ENCODE assay signal across 8 cellular contexts in genomic region chr17:75132018-75133000, GRCh38. TPM values are rescaled to one million over a fixed set of nuclear protein-coding genes. Genes with fewer than 3 reads are reported as not detected.
DNase-seq lines count a peak whose midpoint lies in the region; ATAC-seq and TF ChIP-seq lines count a peak whose summit lies in the region.
"Not testable (repeated sequence)": the region's sequence is repeated elsewhere in the genome, so short reads cannot be mapped to it uniquely, and the experiment has no call there.

No MANE protein-coding gene starts in this region.

- not testable (repeated sequence) for H3K27me3 Mint-ChIP-seq in CD4-positive, alpha-beta T cell; IgD-negative memory B cell

- TF ChIP-seq EP300 in SK-N-SH (IDR thresholded peaks at IDR 0.05; ENCODE audit: borderline replicate concordance in 1 of 2, low read depth in 1 of 2, low read length in 1 of 2): not testable (repeated sequence)

- H3K4me3 ChIP-seq in SK-N-SH (ENCODE audit: low read depth in 2 of 2, low read length in 1 of 2): peak overlapping the region; percentile 64 to 88
- H3K4me3 ChIP-seq in adrenal gland: peak overlapping the region; percentile 66 to 86 (median 80)
- peak overlapping the region; percentile 76 for H3K4me3 ChIP-seq in epithelial cell of esophagus (ENCODE audit: low read length)
- peak overlapping the region; percentile 82 for H3K4me3 ChIP-seq in kidney epithelial cell (ENCODE audit: low read depth, low read length)
- peak overlapping the region; percentile 72 to 93 for H3K4me3 ChIP-seq in neutrophil (ENCODE audit: low read depth in 1 of 2, low read length in 1 of 2)
- peak overlapping the region; percentile 69 to 81 for H3K4me3 ChIP-seq in testis

- H4K20me1 ChIP-seq in SK-N-SH (ENCODE audit: insufficient read depth): not testable (repeated sequence)

- ATAC-seq in CD4-positive, alpha-beta T cell (ENCODE audit: poor library complexity): not testable (repeated sequence)

- H3F3A ChIP-seq in SK-N-SH (replicated peaks; ENCODE audit: insufficient read depth): peaks cover 53% of the 10 kb centered on the region

- H3K27ac Mint-ChIP-seq in CD4-positive, alpha-beta T cell: peak overlapping the region; percentile 65
- H3K27ac Mint-ChIP-seq in IgD-negative memory B cell: peak overlapping the region; percentile 66 to 95 (median 84)

- H3K4me1 Mint-ChIP-seq in CD4-positive, alpha-beta T cell (ENCODE audit: low read depth): not testable (repeated sequence)
- peaks cover 16 to 22% (median 21%) of the 10 kb centered on the region in 3 donors for H3K4me1 Mint-ChIP-seq in IgD-negative memory B cell

- not testable (repeated sequence) for H3K9me2 ChIP-seq in SK-N-SH

- H3K36me3 Mint-ChIP-seq in CD4-positive, alpha-beta T cell (ENCODE audit: low read depth); IgD-negative memory B cell: not testable (repeated sequence)

- TF ChIP-seq RAD21 in SK-N-SH (IDR thresholded peaks at IDR 0.05; ENCODE audit: low read length): not testable (repeated sequence)

- H3K4me2 ChIP-seq in SK-N-SH: peak overlapping the region; percentile 96

- not testable (repeated sequence) for TF ChIP-seq CTCF in CD4-positive, alpha-beta T cell (IDR thresholded peaks at IDR 0.05); SK-N-SH (IDR thresholded peaks at IDR 0.05); adrenal gland (IDR thresholded peaks at IDR 0.05); epithelial cell of esophagus (IDR thresholded peaks at IDR 0.05; ENCODE audit: insufficient read depth, low read depth, low read length, missing control alignments); kidney epithelial cell (IDR thresholded peaks at IDR 0.05; ENCODE audit: insufficient read depth, low read length, poor library complexity, severe bottlenecking); neutrophil (IDR thresholded peaks at IDR 0.05); testis (IDR thresholded peaks at IDR 0.05)

- H3K27ac ChIP-seq in CD4-positive, alpha-beta T cell (ENCODE audit: low read depth, low read length): peak overlapping the region; percentile 45
- H3K27ac ChIP-seq in SK-N-SH (ENCODE audit: low read depth in 2 of 2, low read length in 1 of 2) (peak overlapping the region; percentile 78 to 90), adrenal gland (peak overlapping the region in 4 of 5 donors; percentile 67 to 88 (median 78)), neutrophil (peak overlapping the region; percentile 79), testis (peak overlapping the region; percentile 76 to 87)

- H3K4me1 ChIP-seq in SK-N-SH (ENCODE audit: control insufficient read depth in 1 of 2, insufficient read depth in 2 of 2, low read depth in 1 of 2, low read length in 1 of 2) (peaks cover 5 to 16% of the 10 kb centered on the region in 2 experiments; a peak in 2 of 4 replicates), adrenal gland (replicated peaks in 1 of 2) (peaks cover 6 to 16% of the 10 kb centered on the region in 2 donors), neutrophil (ENCODE audit: control insufficient read depth in 1 of 2, insufficient read depth in 1 of 2, low read depth in 1 of 2, low read length in 1 of 2) (peaks cover 18 to 26% of the 10 kb centered on the region in 2 experiments), testis (peaks cover 27% of the 10 kb centered on the region)

- not testable (repeated sequence) for H3K27me3 ChIP-seq in CD4-positive, alpha-beta T cell (ENCODE audit: control insufficient read depth, insufficient read depth, low read length); SK-N-SH (ENCODE audit: insufficient read depth); adrenal gland; kidney epithelial cell (ENCODE audit: control insufficient read depth, insufficient read depth, low read length); neutrophil; testis

- CTCF ChIA-PET in CD4-positive, alpha-beta T cell (lab: Charles Lee): interaction anchor here (0.6 to 7.4 kb wide), 8 partner anchors 13 to 191 kb away, joined by 3 to 97 read pairs (median 4); partner anchors contain the start of gene JPT1
- CTCF ChIA-PET in SK-N-SH (lab: Yijun Ruan, JAX): interaction anchor here (0.6 to 19.6 kb wide), 34 partner anchors 8 to 267 kb away, joined by 3 to 422 read pairs (median 8); partner anchors contain the start of genes ARMC7, ATP5PD, JPT1 and KCTD2

- peaks cover 25% of the 10 kb centered on the region; the same call in 1 of the 2 replicates for H3K79me2 ChIP-seq in SK-N-SH (ENCODE audit: insufficient read depth)

- POLR2A ChIA-PET in CD4-positive, alpha-beta T cell (lab: Charles Lee): interaction anchor here (0.6 to 4.7 kb wide), 16 partner anchors 9 to 384 kb away, joined by 3 to 30 read pairs (median 4); partner anchors contain the start of genes GGA3, JPT1, MIF4GD and MRPS7
- POLR2A ChIA-PET in SK-N-SH (lab: Yijun Ruan, JAX): interaction anchor here (0.6 to 2.5 kb wide), 14 partner anchors 8 to 160 kb away, joined by 3 to 22 read pairs (median 8); partner anchors contain the start of genes ARMC7, HID1, JPT1 and NUP85

- intact Hi-C loops in CD4-positive, alpha-beta T cell (cut with DNase I, micrococcal nuclease): loop anchor here (5.0 kb wide), 2 partner anchors 40 to 50 kb away; partner anchors contain the start of gene SUMO2 (in 1 of the 2)
- intact Hi-C loops in adrenal gland (cut with DNase I); testis (cut with DNase I; ENCODE audit: low total_unique reads): not testable (repeated sequence)

- not testable (repeated sequence) for H3K9me3 Mint-ChIP-seq in CD4-positive, alpha-beta T cell; IgD-negative memory B cell

- TF ChIP-seq POLR2A in adrenal gland (IDR thresholded peaks at IDR 0.05); testis (IDR thresholded peaks at IDR 0.05): not testable (repeated sequence)

- H2AFZ ChIP-seq in SK-N-SH (ENCODE audit: low read depth): peak overlapping the region; percentile 98

- H3K9me3 ChIP-seq in CD4-positive, alpha-beta T cell (ENCODE audit: control insufficient read depth, low read length); SK-N-SH; adrenal gland (replicated peaks in 1 of 3); neutrophil; testis: not testable (repeated sequence)

- 89% methylated on average over 40 of the region's 40 CpGs for WGBS in SK-N-SH (ENCODE audit: low lambda C conversion rate)
- 80 to 84% (median 83%) methylated on average over 40 of the region's 40 CpGs for WGBS in adrenal gland, 4 donors
- WGBS in testis, 2 donors: 54 to 66% methylated on average over 37 to 40 of the region's 40 CpGs

- peaks cover 30 to 31% of the 10 kb centered on the region in 2 experiments for H3K36me3 ChIP-seq in SK-N-SH (replicated peaks in 1 of 2; ENCODE audit: control insufficient read depth in 1 of 2, insufficient read depth in 2 of 2, low read length in 1 of 2)
- not testable (repeated sequence) for H3K36me3 ChIP-seq in adrenal gland (replicated peaks in 1 of 2); kidney epithelial cell (ENCODE audit: control insufficient read depth, insufficient read depth, low read length); testis (ENCODE audit: low read depth, missing control alignments)
- peaks cover 45% of the 10 kb centered on the region for H3K36me3 ChIP-seq in neutrophil

- not testable (repeated sequence) for DNase-seq in CD4-positive, alpha-beta T cell; SK-N-SH; adrenal gland; epithelial cell of esophagus (ENCODE audit: low read depth); kidney epithelial cell (ENCODE audit: low read depth); testis

- H3K4me3 Mint-ChIP-seq in CD4-positive, alpha-beta T cell: peak overlapping the region; percentile 86
- H3K4me3 Mint-ChIP-seq in IgD-negative memory B cell: peak overlapping the region; percentile 92 to 99 (median 96)

- peak overlapping the region; percentile 90 for H3K9ac ChIP-seq in SK-N-SH

RNA-seq across cellular contexts. Expression of gene NT5C, which starts 0.8 kb away (rescaled TPM):
- 10 to 100 TPM; 14.1 to 16.1 TPM for total RNA-seq in CD4-positive, alpha-beta T cell
- 150 TPM for polyA plus RNA-seq in IgD-negative memory B cell
- polyA plus RNA-seq in SK-N-SH (2012; rRNA removed): 111 and 114 TPM in 2 replicates
- 53.5 and 66.8 TPM in 2 replicates for polyA plus RNA-seq in SK-N-SH (2012; cell fraction: cytosol; rRNA removed)
- 316 and 454 TPM in 2 replicates for polyA plus RNA-seq in SK-N-SH (2012; cell fraction: nucleus; rRNA removed)
- total RNA-seq in adrenal gland: 100 to 1,000 TPM in 1 of 8 donors, 10 to 100 TPM in 7; 33.4 to 112 (median 62.9) TPM
- polyA plus RNA-seq in adrenal gland: 100 to 1,000 TPM in 2 of 3 donors, 10 to 100 TPM in 1; 20.6 to 124 (median 114) TPM
- total RNA-seq in kidney epithelial cell: 107 and 114 TPM in 2 replicates
- 10 to 100 TPM; 76.5 to 83.6 TPM for total RNA-seq in testis
- polyA plus RNA-seq in testis (ENCODE audit: insufficient read depth, low read depth, low replicate concordance): 22.2 TPM

RNA-seq across cellular contexts. Expression of gene JPT1, which starts 22.0 kb away (rescaled TPM):
- 10 to 100 TPM; 21.3 to 25.5 TPM for total RNA-seq in CD4-positive, alpha-beta T cell
- polyA plus RNA-seq in IgD-negative memory B cell (150 TPM), SK-N-SH (2012; rRNA removed) (259 and 490 TPM in 2 replicates), adrenal gland (100 to 1,000 TPM in 2 of 3 donors, 10 to 100 TPM in 1; 98.6 to 161 (median 102) TPM), testis (ENCODE audit: insufficient read depth, low read depth, low replicate concordance) (758 TPM)
- polyA plus RNA-seq in SK-N-SH (2012; cell fraction: cytosol; rRNA removed): 407 and 471 TPM in 2 replicates
- 165 and 240 TPM in 2 replicates for polyA plus RNA-seq in SK-N-SH (2012; cell fraction: nucleus; rRNA removed)
- total RNA-seq in adrenal gland (100 to 1,000 TPM in 1 of 8 donors, 10 to 100 TPM in 7; 34.2 to 232 (median 58.8) TPM), kidney epithelial cell (453 and 466 TPM in 2 replicates), testis (100 to 1,000 TPM; 234 to 371 TPM)

RNA-seq across cellular contexts. Expression of gene ARMC7, which starts 22.5 kb away (rescaled TPM):
- 1 to 10 TPM; 4.1 to 4.8 TPM for total RNA-seq in CD4-positive, alpha-beta T cell
- 4.5 TPM for polyA plus RNA-seq in IgD-negative memory B cell
- 7.3 and 10.8 TPM in 2 replicates for polyA plus RNA-seq in SK-N-SH (2012; rRNA removed)
- 5.9 and 7.9 TPM in 2 replicates for polyA plus RNA-seq in SK-N-SH (2012; cell fraction: cytosol; rRNA removed)
- 10.6 and 11.4 TPM in 2 replicates for polyA plus RNA-seq in SK-N-SH (2012; cell fraction: nucleus; rRNA removed)
- 10 to 100 TPM in 1 of 8 donors, 1 to 10 TPM in 7; 4.9 to 13.8 (median 9.0) TPM for total RNA-seq in adrenal gland
- 1 to 10 TPM; 5.5 to 7.1 (median 5.8) TPM for polyA plus RNA-seq in adrenal gland
- total RNA-seq in kidney epithelial cell: 7.9 and 8.0 TPM in 2 replicates
- total RNA-seq in testis: 10 to 100 TPM in 1 of 2 donors, 1 to 10 TPM in 1; 10.0 to 11.8 TPM
- polyA plus RNA-seq in testis (ENCODE audit: insufficient read depth, low read depth, low replicate concordance): 12.6 TPM

RNA-seq across cellular contexts. Expression of gene SLC16A5, which starts 44.6 kb away (rescaled TPM):
- 10 to 100 TPM in 1 of 2 experiments, 1 to 10 TPM in 1; 9.2 to 11.0 TPM for total RNA-seq in CD4-positive, alpha-beta T cell
- polyA plus RNA-seq in IgD-negative memory B cell (3.0 TPM), SK-N-SH (2012; rRNA removed) (0.03 and 0.06 TPM in 2 replicates), adrenal gland (1 to 10 TPM in 2 of 3 donors, under 1 TPM in 1; 0.77 to 3.9 (median 2.1) TPM), testis (ENCODE audit: insufficient read depth, low read depth, low replicate concordance) (6.9 TPM)
- 0.03 TPM in 1 of 2 replicates, not detected in the other for polyA plus RNA-seq in SK-N-SH (2012; cell fraction: cytosol; rRNA removed)
- polyA plus RNA-seq in SK-N-SH (2012; cell fraction: nucleus; rRNA removed): 0.06 TPM in 1 of 2 replicates, not detected in the other
- total RNA-seq in adrenal gland (1 to 10 TPM in 7 of 8 donors, under 1 TPM in 1; 0.91 to 3.0 (median 1.7) TPM), kidney epithelial cell (19.1 and 23.1 TPM in 2 replicates), testis (10 to 100 TPM in 1 of 2 donors, 1 to 10 TPM in 1; 6.4 to 11.1 TPM)

RNA-seq across cellular contexts. Expression of gene SUMO2, which starts 50.5 kb away (rescaled TPM):
- 100 to 1,000 TPM; 207 to 228 TPM for total RNA-seq in CD4-positive, alpha-beta T cell
- polyA plus RNA-seq in IgD-negative memory B cell (391 TPM), SK-N-SH (2012; rRNA removed) (85.5 and 114 TPM in 2 replicates), adrenal gland (100 to 1,000 TPM in 1 of 3 donors, 10 to 100 TPM in 2; 54.9 to 331 (median 65.6) TPM), testis (ENCODE audit: insufficient read depth, low read depth, low replicate concordance) (484 TPM)
- polyA plus RNA-seq in SK-N-SH (2012; cell fraction: cytosol; rRNA removed): 133 and 184 TPM in 2 replicates
- polyA plus RNA-seq in SK-N-SH (2012; cell fraction: nucleus; rRNA removed): 25.6 and 43.8 TPM in 2 replicates
- total RNA-seq in adrenal gland (100 to 1,000 TPM in 5 of 8 donors, 10 to 100 TPM in 3; 65.2 to 371 (median 245) TPM), kidney epithelial cell (61.9 and 76.0 TPM in 2 replicates), testis (100 to 1,000 TPM in 1 of 2 donors, 10 to 100 TPM in 1; 92.3 to 102 TPM)
